Comparison of ENCODE assay signal across 12 cellular contexts in the genomic region with DNA sequence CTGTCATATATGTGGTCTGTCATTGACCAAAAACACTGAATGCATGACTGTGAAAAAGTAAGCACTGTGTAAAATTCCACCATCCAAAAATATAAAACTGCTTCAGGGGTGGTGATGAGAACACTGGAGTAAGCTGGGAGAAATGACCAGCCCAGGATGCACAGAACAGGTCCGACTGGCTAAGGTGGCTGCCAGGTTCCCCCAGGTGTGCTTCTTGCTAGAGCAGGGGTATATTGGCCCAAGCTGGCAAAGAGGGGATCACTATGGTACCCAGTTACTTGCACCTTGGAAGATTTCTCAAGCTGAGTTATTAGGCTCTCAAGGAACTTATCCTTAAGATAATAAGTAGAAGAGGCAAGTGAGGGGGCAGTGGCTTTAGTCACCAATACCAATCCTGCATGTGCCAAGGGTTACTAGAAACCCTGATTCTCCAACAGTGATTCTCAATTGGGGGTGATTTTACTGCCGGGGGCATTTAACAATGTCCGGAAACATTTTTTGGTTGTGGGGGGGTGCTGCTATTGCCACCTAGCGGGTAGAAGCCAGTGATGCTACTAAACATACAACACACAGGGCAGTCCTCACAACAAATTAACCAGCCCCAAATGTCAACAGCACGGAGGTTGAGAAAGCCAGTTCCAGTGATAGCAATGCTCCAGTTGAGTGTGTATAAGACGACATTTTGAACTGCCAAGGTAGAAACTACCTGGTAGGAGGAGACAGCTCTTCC. TPM values are rescaled to one million over a fixed set of nuclear protein-coding genes. Genes with fewer than 3 reads are reported as not detected.
DNase-seq lines count a peak whose midpoint lies in the region; ATAC-seq and TF ChIP-seq lines count a peak whose summit lies in the region.
"Had no signal": no experiment of that assay in that cellular context is flagged by ENCODE, and none has a peak within 500 bp of the region (broad histone marks: within the 10 kb centered on the region; RNA-seq: fewer than 3 reads in every experiment).

No MANE protein-coding gene starts in this region.

- H3K9me3 ChIP-seq in OCI-LY3 (ENCODE audit: insufficient read depth, low read length), result no peaks in the 10 kb centered on the region

- H3K9me3 Mint-ChIP-seq in activated CD4-positive, alpha-beta T cell treated with anti-CD3 and anti-CD28 coated beads for 36 hours (ENCODE audit: low read depth), result no peaks in the 10 kb centered on the region
- no peaks in the 10 kb centered on the region for H3K9me3 Mint-ChIP-seq in progenitor cell of endocrine pancreas (ENCODE audit: low read depth)
- H3K9me3 Mint-ChIP-seq in activated T-helper 17 cell treated with anti-CD3 and anti-CD28 coated beads, Interleukin-2, amount 50 U/mL, for 72 hours, result no peaks in the 10 kb centered on the region

- H3K4me1 Mint-ChIP-seq in activated CD4-positive, alpha-beta T cell treated with anti-CD3 and anti-CD28 coated beads for 36 hours, result peaks cover 10% of the 10 kb centered on the region
- no peaks in the 10 kb centered on the region for H3K4me1 Mint-ChIP-seq in progenitor cell of endocrine pancreas (ENCODE audit: low read depth)
- H3K4me1 Mint-ChIP-seq in activated T-helper 17 cell treated with anti-CD3 and anti-CD28 coated beads, Interleukin-2, amount 50 U/mL, for 72 hours, result peaks cover 17% of the 10 kb centered on the region

- no peak overlapping the region for H3K27ac ChIP-seq in OCI-LY3 (ENCODE audit: low read length)

- no peak for ATAC-seq in activated CD4-positive, alpha-beta T cell treated with anti-CD3 and anti-CD28 coated beads for 36 hours
- ATAC-seq in esophagus mucosa (peak; percentile 30), GM21423 (IDR thresholded peaks at IDR 0.05; ENCODE audit: unreplicated experiment) (no peak)
- no peak for ATAC-seq in activated T-helper 17 cell treated with anti-CD3 and anti-CD28 coated beads, Interleukin-2, amount 50 U/mL, for 72 hours (replicated peaks)

- POLR2A ChIA-PET in activated CD4-positive, alpha-beta T cell treated with anti-CD3 and anti-CD28 coated beads for 36 hours (lab: Charles Lee), result no interaction called here

- TF ChIP-seq CTCF in OCI-LY3 (IDR thresholded peaks at IDR 0.05; ENCODE audit: low read depth, low read length), result peak; percentile 81
- peak; percentile 27 for TF ChIP-seq CTCF in progenitor cell of endocrine pancreas (IDR thresholded peaks at IDR 0.05; ENCODE audit: unreplicated experiment)

- CTCF ChIA-PET in activated CD4-positive, alpha-beta T cell treated with anti-CD3 and anti-CD28 coated beads for 36 hours (lab: Charles Lee), result interaction anchor here (0.6 to 1.3 kb wide), 4 partner anchors 11 to 202 kb away, joined by 3 to 7 read pairs (median 4); no protein-coding TSS in a partner anchor

- H3K27me3 Mint-ChIP-seq in activated CD4-positive, alpha-beta T cell treated with anti-CD3 and anti-CD28 coated beads for 36 hours, result no peaks in the 10 kb centered on the region
- no peaks in the 10 kb centered on the region for H3K27me3 Mint-ChIP-seq in progenitor cell of endocrine pancreas
- no peaks in the 10 kb centered on the region for H3K27me3 Mint-ChIP-seq in activated T-helper 17 cell treated with anti-CD3 and anti-CD28 coated beads, Interleukin-2, amount 50 U/mL, for 72 hours

- H3K79me2 ChIP-seq in OCI-LY3 (ENCODE audit: low read length), result peaks cover 55% of the 10 kb centered on the region

- intact Hi-C loops in activated CD4-positive, alpha-beta T cell treated with anti-CD3 and anti-CD28 coated beads for 36 hours (cut with DNase I, micrococcal nuclease), result no loop called here

- peaks cover 13% of the 10 kb centered on the region for H4K20me1 ChIP-seq in OCI-LY3 (ENCODE audit: insufficient read depth, low read length)

- H3K4me3 Mint-ChIP-seq in activated CD4-positive, alpha-beta T cell treated with anti-CD3 and anti-CD28 coated beads for 36 hours, result no peak overlapping the region
- H3K4me3 Mint-ChIP-seq in progenitor cell of endocrine pancreas (ENCODE audit: low read depth), result no peak overlapping the region
- no peak overlapping the region for H3K4me3 Mint-ChIP-seq in activated T-helper 17 cell treated with anti-CD3 and anti-CD28 coated beads, Interleukin-2, amount 50 U/mL, for 72 hours

- H3K27me3 ChIP-seq in OCI-LY3 (ENCODE audit: low read depth, low read length), result no peaks in the 10 kb centered on the region

- peaks cover 35% of the 10 kb centered on the region for H3K36me3 Mint-ChIP-seq in activated CD4-positive, alpha-beta T cell treated with anti-CD3 and anti-CD28 coated beads for 36 hours (ENCODE audit: low read depth)
- H3K36me3 Mint-ChIP-seq in progenitor cell of endocrine pancreas (ENCODE audit: insufficient read depth), result peaks cover 9% of the 10 kb centered on the region
- H3K36me3 Mint-ChIP-seq in activated T-helper 17 cell treated with anti-CD3 and anti-CD28 coated beads, Interleukin-2, amount 50 U/mL, for 72 hours (ENCODE audit: low read depth), result peaks cover 72% of the 10 kb centered on the region

- DNase-seq in activated CD4-positive, alpha-beta T cell treated with anti-CD3 and anti-CD28 coated beads for 36 hours, result no peak
- no peak for DNase-seq in activated CD4-positive, alpha-beta T cell treated with anti-CD3 and anti-CD28 coated beads for 1 hour
- DNase-seq in progenitor cell of endocrine pancreas (ENCODE audit: low spot score, unreplicated experiment), result no peak
- no peak for DNase-seq in activated CD4-positive, CD25-positive, alpha-beta regulatory T cell treated with anti-CD3 and anti-CD28 coated beads, Interleukin-2, amount 50 U/mL, for 72 hours
- DNase-seq: activated CD8-positive, alpha-beta memory T cell treated with anti-CD3 and anti-CD28 coated beads, Interleukin-2, amount 50 U/mL, for 48 hours; NCI-H2029 treated with DMSO at 0.1 percent for 48 hours; retina had no signal

- peaks cover 28% of the 10 kb centered on the region for H3K36me3 ChIP-seq in OCI-LY3 (replicated peaks; ENCODE audit: low read depth, low read length)

- peak overlapping the region; percentile 8 for H3K27ac Mint-ChIP-seq in activated CD4-positive, alpha-beta T cell treated with anti-CD3 and anti-CD28 coated beads for 36 hours
- H3K27ac Mint-ChIP-seq in progenitor cell of endocrine pancreas, result peak overlapping the region; percentile 69
- no peak overlapping the region for H3K27ac Mint-ChIP-seq in activated T-helper 17 cell treated with anti-CD3 and anti-CD28 coated beads, Interleukin-2, amount 50 U/mL, for 72 hours

- no peaks in the 10 kb centered on the region for H3K4me1 ChIP-seq in OCI-LY3 (ENCODE audit: low read length)

- no peak overlapping the region for H3K4me3 ChIP-seq in OCI-LY3 (ENCODE audit: low read length)
- H3K4me3 ChIP-seq: SK-N-MC had no signal

- no peak overlapping the region for H3K9ac ChIP-seq in OCI-LY3 (ENCODE audit: low read length)

- H3K4me2 ChIP-seq in OCI-LY3 (ENCODE audit: low read length), result no peak overlapping the region

- no peak overlapping the region for H2AFZ ChIP-seq in OCI-LY3 (ENCODE audit: low read depth, low read length)

RNA-seq across cellular contexts. Expression of a gene that starts 15.7 kb away (rescaled TPM):
- 100 to 1,000 TPM; 275 to 281 TPM for total RNA-seq in activated CD4-positive, alpha-beta T cell treated with anti-CD3 and anti-CD28 coated beads for 36 hours
- total RNA-seq in esophagus mucosa, result 105 TPM
- total RNA-seq in progenitor cell of endocrine pancreas, result 119 and 129 TPM in 2 replicates
- total RNA-seq in activated T-helper 17 cell treated with anti-CD3 and anti-CD28 coated beads, Interleukin-2, amount 50 U/mL, for 72 hours, result 100 to 1,000 TPM; 175 to 256 TPM

RNA-seq across cellular contexts. Expression of a gene that starts 26.4 kb away (rescaled TPM):
- 10 to 100 TPM; 31.5 to 36.8 TPM for total RNA-seq in activated CD4-positive, alpha-beta T cell treated with anti-CD3 and anti-CD28 coated beads for 36 hours
- 1.3 TPM for total RNA-seq in esophagus mucosa
- total RNA-seq in progenitor cell of endocrine pancreas, result 1.0 and 1.5 TPM in 2 replicates
- total RNA-seq in activated T-helper 17 cell treated with anti-CD3 and anti-CD28 coated beads, Interleukin-2, amount 50 U/mL, for 72 hours, result 10 to 100 TPM; 39.8 to 40.1 TPM

RNA-seq across cellular contexts. Expression of a gene that starts 51.9 kb away (rescaled TPM):
- 100 to 1,000 TPM; 427 to 469 TPM for total RNA-seq in activated CD4-positive, alpha-beta T cell treated with anti-CD3 and anti-CD28 coated beads for 36 hours
- total RNA-seq in esophagus mucosa (181 TPM), progenitor cell of endocrine pancreas (262 and 272 TPM in 2 replicates)
- 100 to 1,000 TPM; 237 to 428 TPM for total RNA-seq in activated T-helper 17 cell treated with anti-CD3 and anti-CD28 coated beads, Interleukin-2, amount 50 U/mL, for 72 hours

RNA-seq across cellular contexts. Expression of a gene that starts 52.1 kb away (rescaled TPM):
- 10 to 100 TPM; 56.6 to 98.1 TPM for total RNA-seq in activated CD4-positive, alpha-beta T cell treated with anti-CD3 and anti-CD28 coated beads for 36 hours
- 36.7 TPM for total RNA-seq in esophagus mucosa
- 37.4 TPM in 2 replicates for total RNA-seq in progenitor cell of endocrine pancreas
- total RNA-seq in activated T-helper 17 cell treated with anti-CD3 and anti-CD28 coated beads, Interleukin-2, amount 50 U/mL, for 72 hours, result 10 to 100 TPM; 31.1 to 60.3 TPM

Comparison
In these comparisons a context has a peak if more than half of its experiments do, and no peak if none do; other contexts are left out.
1. RNA of a gene that starts 26.4 kb away (total RNA-seq): 39.8 to 40.1 TPM in activated T-helper 17 cell treated with anti-CD3 and anti-CD28 coated beads, Interleukin-2, amount 50 U/mL, for 72 hours and 31.5 to 36.8 TPM in activated CD4-positive, alpha-beta T cell treated with anti-CD3 and anti-CD28 coated beads for 36 hours; 1.3 TPM in esophagus mucosa (single experiment) and 1.0 to 1.5 TPM in progenitor cell of endocrine pancreas; every median in the first group is over 10 times any median in the second.